9 cellular contexts compared by ENCODE assay signal in the genomic region with DNA sequence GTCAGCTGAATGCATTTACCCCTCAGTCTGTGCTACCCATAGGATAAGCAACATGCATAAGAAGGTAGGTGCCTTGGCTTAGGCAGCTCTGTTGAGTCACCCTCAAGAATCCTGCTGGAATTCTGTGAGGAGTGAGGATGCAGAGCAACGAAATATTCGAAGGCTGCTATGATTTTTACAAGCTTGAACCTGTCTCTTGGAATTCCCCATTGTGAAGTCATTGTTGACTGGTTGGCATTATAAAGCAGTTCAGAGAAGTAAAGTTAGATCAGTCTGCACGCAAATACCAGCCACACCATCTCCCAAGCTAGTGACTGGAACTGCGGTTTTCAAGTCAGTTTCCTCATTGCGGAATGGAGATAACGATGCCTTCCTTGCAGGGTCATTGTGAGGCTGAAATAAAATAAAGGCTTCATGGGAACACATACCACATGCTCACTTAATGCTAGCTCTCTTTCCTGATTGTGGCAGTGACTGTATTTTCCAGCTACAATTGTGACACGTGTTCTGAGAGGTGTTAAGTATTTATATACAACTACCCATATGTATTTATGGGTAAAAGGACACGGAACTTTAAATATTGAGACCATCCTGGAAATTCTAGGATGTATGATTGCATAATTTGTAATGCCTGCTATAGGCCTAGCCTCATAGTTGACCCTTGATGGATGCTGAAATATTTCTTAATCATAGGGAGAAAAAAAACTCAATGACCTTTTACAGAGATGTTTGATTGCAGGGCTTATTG.
A peak's percentile ranks its signal among the peaks of the same experiment; 100 is the strongest.
DNase-seq lines count a peak whose midpoint lies in the region; ATAC-seq and TF ChIP-seq lines count a peak whose summit lies in the region.
"Had no signal": no experiment of that assay in that cellular context is flagged by ENCODE, and none has a peak within 500 bp of the region (broad histone marks: within the 10 kb centered on the region; RNA-seq: fewer than 3 reads in every experiment).

No MANE protein-coding gene starts in this region.

- DNase-seq in ACHN (peak; percentile 98), H4 (ENCODE audit: low spot score) (peak; percentile 7), Panc1 (ENCODE audit: low read depth, low spot score) (peak; percentile 24), glomerular endothelial cell (ENCODE audit: extremely low read depth, low read depth, low spot score) (peak; percentile 68), NCI-H187 (lab: John Stamatoyannopoulos, UW) (no peak), brain microvascular endothelial cell (no peak)
- no peak for DNase-seq in stimulated activated CD4-positive, alpha-beta T cell treated with anti-CD3 and anti-CD28 coated beads, Interleukin-4, amount 100 ng/mL, for 4 hours
- DNase-seq: Caco-2 had no signal

- CTCF ChIA-PET in Panc1 (lab: Charles Lee), result no interaction called here

- H3K4me3 ChIP-seq in Panc1 (ENCODE audit: low read depth in 2 of 2, low read length in 2 of 2) (no peak overlapping the region), brain microvascular endothelial cell (ENCODE audit: low read depth, low read length) (no peak overlapping the region)

- H3K27me3 ChIP-seq in Panc1 (ENCODE audit: control insufficient read depth, insufficient read depth, low read length) (no peaks in the 10 kb centered on the region), brain microvascular endothelial cell (replicated peaks) (no peaks in the 10 kb centered on the region)

- BruUV-seq in Panc1 (replicated peaks; lab: Mats Ljungman, UMichigan), result no TSS peak

- intact Hi-C loops in Panc1 (cut with micrococcal nuclease; ENCODE audit: unreplicated experiment), result no loop called here

- no peaks in the 10 kb centered on the region for H3K9me3 ChIP-seq in Panc1 (ENCODE audit: control insufficient read depth, insufficient read depth, low read depth, low read length)
- H3K9me3 ChIP-seq: Caco-2 had no signal

- H3K36me3 ChIP-seq in Panc1 (ENCODE audit: control insufficient read depth, insufficient read depth, low read length) (no peaks in the 10 kb centered on the region), brain microvascular endothelial cell (replicated peaks) (no peaks in the 10 kb centered on the region)

- ATAC-seq in Panc1 (peak; percentile 94), GM19023 (IDR thresholded peaks at IDR 0.05; ENCODE audit: unreplicated experiment) (no peak)

- H3K27ac ChIP-seq in Panc1 (ENCODE audit: low read length) (0 out of 2 replicates have a peak overlapping the region, but pooled peaks have one; percentile 13), brain microvascular endothelial cell (no peak overlapping the region)

- in situ Hi-C loops in ACHN (cut with HindIII; ENCODE audit: low pct_ligation_motif_present, low pct_unique_long_range_greater_than_20kb, low sequenced_read_pairs), result no loop called here
- in situ Hi-C loops in Panc1 (cut with HindIII; ENCODE audit: low pct_unique_long_range_greater_than_20kb, low sequenced_read_pairs), result no loop called here
- in situ Hi-C loops in brain microvascular endothelial cell (cut with HindIII; ENCODE audit: low pct_ligation_motif_present, low sequenced_read_pairs), result no loop called here

- TF ChIP-seq CTCF in Panc1 (IDR thresholded peaks at IDR 0.05) (no peak), brain microvascular endothelial cell (IDR thresholded peaks at IDR 0.05; ENCODE audit: low read depth, low read length, missing control alignments) (no peak)

- POLR2A ChIA-PET in Panc1 (lab: Charles Lee), result no interaction called here

- H3K4me1 ChIP-seq in Panc1 (ENCODE audit: control insufficient read depth, insufficient read depth, low read length), result peaks cover 9% of the 10 kb centered on the region
- H3K4me1 ChIP-seq: Caco-2 had no signal

Comparison
In these comparisons a context has a peak if more than half of its experiments do, and no peak if none do; other contexts are left out.
1. DNase-seq: peak in ACHN (single experiment), H4 (single experiment), Panc1 (single experiment) and glomerular endothelial cell (single experiment); none in stimulated activated CD4-positive, alpha-beta T cell treated with anti-CD3 and anti-CD28 coated beads, Interleukin-4, amount 100 ng/mL, for 4 hours (0 of 2), NCI-H187 (0 of 2) and brain microvascular endothelial cell (single experiment).